In genomic region chr3:195905970-195906864, GRCh38 we compare ENCODE assay signal across 8 cellular contexts. TPM values are rescaled to one million over a fixed set of nuclear protein-coding genes. Genes with fewer than 3 reads are reported as not detected.
DNase-seq lines count a peak whose midpoint lies in the region; ATAC-seq and TF ChIP-seq lines count a peak whose summit lies in the region.

No MANE protein-coding gene starts in this region.

- ATAC-seq in central memory CD8-positive, alpha-beta T cell (replicated peaks; ENCODE audit: extremely low read depth, poor library complexity, severe bottlenecking), result peak; percentile 2
- no peak for ATAC-seq in HG02571 (IDR thresholded peaks at IDR 0.05; ENCODE audit: unreplicated experiment)

- H3K27me3 ChIP-seq in prostate gland (replicated peaks; ENCODE audit: insufficient read depth), result no peaks in the 10 kb centered on the region

- no peaks in the 10 kb centered on the region for H3K36me3 ChIP-seq in prostate gland

- peaks cover 15% of the 10 kb centered on the region for H3K4me1 ChIP-seq in prostate gland (replicated peaks)

- peaks cover 21% of the 10 kb centered on the region for H3K36me3 Mint-ChIP-seq in central memory CD8-positive, alpha-beta T cell (ENCODE audit: insufficient read depth)

- DNase-seq in NCI-H2196 treated with DMSO at 0.1 percent for 48 hours (lab: John Stamatoyannopoulos, UW; ENCODE audit: unreplicated experiment) (peak; percentile 86), prostate gland (ENCODE audit: low spot score) (peak; percentile 58), mesenteric fat pad (ENCODE audit: low spot score) (no peak), C1 segment of cervical spinal cord (lab: John Stamatoyannopoulos, UW) (no peak), putamen (ENCODE audit: low spot score) (no peak)
- no peak for DNase-seq in central memory CD8-positive, alpha-beta T cell (ENCODE audit: low spot score in 2 of 2)

- no peaks in the 10 kb centered on the region for H3K9me3 ChIP-seq in prostate gland

- intact Hi-C loops in prostate gland (cut with DNase I), result no loop called here

- 45% methylated on average over 17 of the region's 17 CpGs for WGBS in prostate gland

- peak overlapping the region; percentile 70 to 83 for H3K27ac ChIP-seq in prostate gland

- TF ChIP-seq CTCF in prostate gland (IDR thresholded peaks at IDR 0.05), result no peak

- H3K4me3 ChIP-seq in GM08714 (ENCODE audit: low read length) (peak overlapping the region; percentile 63), prostate gland (peak overlapping the region; percentile 72 to 80)

- peak overlapping the region; percentile 88 for H3K4me3 Mint-ChIP-seq in central memory CD8-positive, alpha-beta T cell

- H3K27ac Mint-ChIP-seq in central memory CD8-positive, alpha-beta T cell (ENCODE audit: low read depth), result peak overlapping the region; percentile 98

- no peak for TF ChIP-seq POLR2A in prostate gland (IDR thresholded peaks at IDR 0.05)

- no peaks in the 10 kb centered on the region for H3K9me3 Mint-ChIP-seq in central memory CD8-positive, alpha-beta T cell

- no peaks in the 10 kb centered on the region for H3K27me3 Mint-ChIP-seq in central memory CD8-positive, alpha-beta T cell

- peaks cover 54% of the 10 kb centered on the region for H3K4me1 Mint-ChIP-seq in central memory CD8-positive, alpha-beta T cell

RNA-seq across cellular contexts. Expression of gene TNK2, which starts 2.1 kb away (rescaled TPM):
- total RNA-seq in prostate gland (100 to 1,000 TPM in 1 of 2 donors, 10 to 100 TPM in 1; 34.9 to 100 TPM), mesenteric fat pad (40.5 TPM)

Comparison
In these comparisons a context has a peak if more than half of its experiments do, and no peak if none do; other contexts are left out.
1. DNase-seq: peak in NCI-H2196 treated with DMSO at 0.1 percent for 48 hours (single experiment) and prostate gland (single experiment); none in central memory CD8-positive, alpha-beta T cell (0 of 2), mesenteric fat pad (single experiment), C1 segment of cervical spinal cord (0 of 14) and putamen (single experiment).